41 cellular contexts compared by ENCODE assay signal in the genomic region with DNA sequence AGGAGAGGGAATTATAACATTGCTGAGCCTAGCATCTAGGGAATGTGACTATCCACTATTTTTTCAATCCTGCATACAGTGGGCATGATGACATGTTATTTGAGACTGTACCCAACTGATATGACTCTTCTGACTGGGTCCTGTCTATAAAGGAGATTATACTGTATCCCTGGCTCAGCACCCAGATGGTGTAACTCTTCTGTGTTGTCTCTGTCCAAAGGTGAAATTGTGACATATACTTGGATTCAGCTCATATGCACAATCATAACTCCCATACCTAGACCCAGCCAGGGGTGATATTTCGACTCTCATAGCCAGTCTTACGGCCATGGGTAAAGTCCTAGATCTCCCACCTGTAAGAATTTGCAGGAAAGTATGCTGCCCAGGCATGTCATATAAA.
"Had no signal": no experiment of that assay in that cellular context is flagged by ENCODE, and none has a peak within 500 bp of the region (broad histone marks: within the 10 kb centered on the region; RNA-seq: fewer than 3 reads in every experiment).

No MANE protein-coding gene starts in this region.

- H3K9me3 ChIP-seq: ascending aorta had no signal

- DNase-seq: activated effector memory CD4-positive, alpha-beta T cell treated with anti-CD3 and anti-CD28 coated beads, Interleukin-2, amount 50 U/mL, for 16 hours; activated effector memory CD4-positive, alpha-beta T cell treated with Interleukin-2 at 50 U/mL for 16 hours; activated gamma-delta T cell; activated gamma-delta T cell treated with Interleukin-2 at 50 U/mL for 16 hours; activated naive CD4-positive, alpha-beta T cell; activated naive CD4-positive, alpha-beta T cell treated with anti-CD3 and anti-CD28 coated beads for 36 hours; activated naive CD4-positive, alpha-beta T cell treated with anti-CD3 and anti-CD28 coated beads, Interleukin-2, amount 10 ng/mL, durations not matched to agents 7 days and 5 days; activated naive CD4-positive, alpha-beta T cell treated with anti-CD3 and anti-CD28 coated beads, Interleukin-2, amount 50 U/mL, for 16 hours; activated naive CD4-positive, alpha-beta T cell treated with Interleukin-2 at 50 U/mL for 16 hours; activated naive CD8-positive, alpha-beta T cell treated with anti-CD3 and anti-CD28 coated beads for 36 hours; activated naive CD8-positive, alpha-beta T cell treated with anti-CD3 and anti-CD28 coated beads, Interleukin-2, amount 10 ng/mL, durations not matched to agents 7 days and 5 days; activated naive CD8-positive, alpha-beta T cell treated with anti-CD3 and anti-CD28 coated beads, Interleukin-2, amount 50 U/mL, for 24 hours; activated T-cell treated with anti-CD3 and anti-CD28 coated beads for 4 hours; activated T-cell treated with anti-CD3 and anti-CD28 coated beads, Interleukin-2, amount 50 U/mL, for 1 hour; activated T-cell treated with anti-CD3 and anti-CD28 coated beads, Interleukin-2, amount 50 U/mL, for 24 hours; activated T-cell treated with anti-CD3 and anti-CD28 coated beads, Interleukin-2, amount 50 U/mL, for 4 hours; activated T-cell treated with anti-CD3 and anti-CD28 coated beads, Interleukin-2, amount 50 U/mL, for 48 hours; activated T-cell treated with anti-CD3 and anti-CD28 coated beads, Interleukin-2, amount 50 U/mL, for 72 hours; adrenal gland; amniotic stem cell; amygdala; anterior cingulate cortex; aorta; body of pancreas; brain microvascular endothelial cell; caudate nucleus; central memory CD4-positive, alpha-beta T cell; cerebellar nuclear complex had no signal

- H3K4me3 ChIP-seq: adrenal gland, ascending aorta, body of pancreas, breast epithelium, cardiac muscle cell had no signal

- H3K27me3 Mint-ChIP-seq: activated naive CD4-positive, alpha-beta T cell treated with anti-CD3 and anti-CD28 coated beads, Interleukin-2, amount 10 ng/mL, durations not matched to agents 7 days and 5 days; activated naive CD4-positive, alpha-beta T cell treated with anti-CD3 and anti-CD28 coated beads, Interleukin-2, amount 50 U/mL, for 24 hours; activated naive CD8-positive, alpha-beta T cell; activated naive CD8-positive, alpha-beta T cell treated with anti-CD3 and anti-CD28 coated beads for 36 hours; activated naive CD8-positive, alpha-beta T cell treated with anti-CD3 and anti-CD28 coated beads, Interleukin-2, amount 10 ng/mL, durations not matched to agents 7 days and 5 days; activated naive CD8-positive, alpha-beta T cell treated with anti-CD3 and anti-CD28 coated beads, Interleukin-2, amount 50 U/mL, for 24 hours; activated T-cell treated with anti-CD3 and anti-CD28 coated beads, Interleukin-2, amount 50 U/mL, for 24 hours; activated T-helper 17 cell treated with anti-CD3 and anti-CD28 coated beads, Interleukin-2, amount 50 U/mL, for 72 hours; brain; central memory CD8-positive, alpha-beta T cell had no signal

- H3K36me3 ChIP-seq: adrenal gland, ascending aorta, brain microvascular endothelial cell, breast epithelium, cardiac muscle cell had no signal

- H3K36me3 Mint-ChIP-seq: activated naive CD4-positive, alpha-beta T cell treated with anti-CD3 and anti-CD28 coated beads, Interleukin-2, amount 10 ng/mL, durations not matched to agents 7 days and 5 days; brain had no signal

- H3K27ac Mint-ChIP-seq: activated naive CD4-positive, alpha-beta T cell treated with anti-CD3 and anti-CD28 coated beads for 36 hours; activated naive CD4-positive, alpha-beta T cell treated with anti-CD3 and anti-CD28 coated beads, Interleukin-2, amount 10 ng/mL, durations not matched to agents 7 days and 5 days; activated naive CD4-positive, alpha-beta T cell treated with anti-CD3 and anti-CD28 coated beads, Interleukin-2, amount 50 U/mL, for 24 hours; activated naive CD4-positive, alpha-beta T cell treated with anti-CD3 and anti-CD28 coated beads, Interleukin-2, amount 50 U/mL, for 72 hours; activated naive CD8-positive, alpha-beta T cell; activated naive CD8-positive, alpha-beta T cell treated with anti-CD3 and anti-CD28 coated beads for 36 hours; activated naive CD8-positive, alpha-beta T cell treated with anti-CD3 and anti-CD28 coated beads, Interleukin-2, amount 10 ng/mL, durations not matched to agents 7 days and 5 days; activated naive CD8-positive, alpha-beta T cell treated with anti-CD3 and anti-CD28 coated beads, Interleukin-2, amount 50 U/mL, for 24 hours; activated T-cell treated with anti-CD3 and anti-CD28 coated beads, Interleukin-2, amount 50 U/mL, for 24 hours; activated T-cell treated with anti-CD3 and anti-CD28 coated beads, Interleukin-2, amount 50 U/mL, for 72 hours; activated T-helper 1 cell treated with anti-CD3 and anti-CD28 coated beads, Interleukin-12 subunit alpha, Interleukin-12 subunit beta, Interleukin-2, Interleukin-4 antibody, amounts not matched to agents 30 ng/mL and 10 ng/mL and 1 ng/mL, durations not matched to agents 14 hours and 24 hours and 36 hours; activated T-helper 17 cell treated with anti-CD3 and anti-CD28 coated beads, Interleukin-2, amount 50 U/mL, for 72 hours; activated T-helper 2 cell treated with anti-CD3 and anti-CD28 coated beads, Interferon-gamma antibody, Interleukin-2, Interleukin-4, amounts not matched to agents 10 μg/mL and 5 μg/mL and 100 μg/mL, durations not matched to agents 14 hours and 24 hours and 36 hours; brain had no signal

- FAIRE-seq: astrocyte, bronchial epithelial cell had no signal

- H3K27ac ChIP-seq: adrenal gland, ascending aorta, body of pancreas, brain microvascular endothelial cell, breast epithelium, cardiac muscle cell had no signal

- H3K4me1 ChIP-seq: adrenal gland, ascending aorta, body of pancreas, breast epithelium had no signal

- H3K27me3 ChIP-seq: adrenal gland, ascending aorta, body of pancreas, brain microvascular endothelial cell, breast epithelium, cardiac muscle cell had no signal

- H3K4me3 Mint-ChIP-seq: activated naive CD4-positive, alpha-beta T cell treated with anti-CD3 and anti-CD28 coated beads for 36 hours; activated naive CD4-positive, alpha-beta T cell treated with anti-CD3 and anti-CD28 coated beads, Interleukin-2, amount 10 ng/mL, durations not matched to agents 7 days and 5 days; activated naive CD4-positive, alpha-beta T cell treated with anti-CD3 and anti-CD28 coated beads, Interleukin-2, amount 50 U/mL, for 24 hours; activated naive CD8-positive, alpha-beta T cell; activated naive CD8-positive, alpha-beta T cell treated with anti-CD3 and anti-CD28 coated beads for 36 hours; activated naive CD8-positive, alpha-beta T cell treated with anti-CD3 and anti-CD28 coated beads, Interleukin-2, amount 10 ng/mL, durations not matched to agents 7 days and 5 days; activated naive CD8-positive, alpha-beta T cell treated with anti-CD3 and anti-CD28 coated beads, Interleukin-2, amount 50 U/mL, for 24 hours; activated T-cell treated with anti-CD3 and anti-CD28 coated beads, Interleukin-2, amount 50 U/mL, for 24 hours; activated T-cell treated with anti-CD3 and anti-CD28 coated beads, Interleukin-2, amount 50 U/mL, for 4 hours; activated T-cell treated with anti-CD3 and anti-CD28 coated beads, Interleukin-2, amount 50 U/mL, for 72 hours; activated T-helper 1 cell treated with anti-CD3 and anti-CD28 coated beads, Interleukin-12 subunit alpha, Interleukin-12 subunit beta, Interleukin-2, Interleukin-4 antibody, amounts not matched to agents 30 ng/mL and 10 ng/mL and 1 ng/mL, durations not matched to agents 14 hours and 24 hours and 36 hours; activated T-helper 17 cell treated with anti-CD3 and anti-CD28 coated beads, Interleukin-2, amount 50 U/mL, for 72 hours; brain; central memory CD8-positive, alpha-beta T cell had no signal

- H3K4me1 Mint-ChIP-seq: activated naive CD4-positive, alpha-beta T cell treated with anti-CD3 and anti-CD28 coated beads, Interleukin-2, amount 10 ng/mL, durations not matched to agents 7 days and 5 days; activated naive CD4-positive, alpha-beta T cell treated with anti-CD3 and anti-CD28 coated beads, Interleukin-2, amount 50 U/mL, for 24 hours; activated naive CD8-positive, alpha-beta T cell treated with anti-CD3 and anti-CD28 coated beads for 36 hours; activated naive CD8-positive, alpha-beta T cell treated with anti-CD3 and anti-CD28 coated beads, Interleukin-2, amount 10 ng/mL, durations not matched to agents 7 days and 5 days; activated naive CD8-positive, alpha-beta T cell treated with anti-CD3 and anti-CD28 coated beads, Interleukin-2, amount 50 U/mL, for 24 hours; activated T-helper 17 cell treated with anti-CD3 and anti-CD28 coated beads, Interleukin-2, amount 50 U/mL, for 72 hours; brain; central memory CD8-positive, alpha-beta T cell had no signal

- ATAC-seq: activated naive CD4-positive, alpha-beta T cell treated with anti-CD3 and anti-CD28 coated beads, Interleukin-2, amount 50 U/mL, for 72 hours; activated naive CD8-positive, alpha-beta T cell treated with anti-CD3 and anti-CD28 coated beads, Interleukin-2, amount 50 U/mL, for 24 hours; activated T-cell treated with anti-CD3 and anti-CD28 coated beads, Interleukin-2, amount 50 U/mL, for 4 hours; activated T-cell treated with anti-CD3 and anti-CD28 coated beads, Interleukin-2, amount 50 U/mL, for 72 hours; activated T-helper 17 cell treated with anti-CD3 and anti-CD28 coated beads, Interleukin-2, amount 50 U/mL, for 72 hours; body of pancreas had no signal
